In genomic region chr2:54927085-54927750, GRCh38 we compare ENCODE assay signal across 26 cellular contexts.
"Had no signal": no experiment of that assay in that cellular context is flagged by ENCODE, and none has a peak within 500 bp of the region (broad histone marks: within the 10 kb centered on the region; RNA-seq: fewer than 3 reads in every experiment).

No MANE protein-coding gene starts in this region.

- H3K27ac ChIP-seq: adrenal gland, body of pancreas, SJSA1 had no signal

- H3K4me1 ChIP-seq: adrenal gland, body of pancreas, breast epithelium, SJSA1 had no signal

- H3K9me3 ChIP-seq: adrenal gland, body of pancreas, breast epithelium, SJSA1, SK-N-SH had no signal

- H3K4me3 ChIP-seq: adrenal gland, body of pancreas, breast epithelium, SJSA1 had no signal

- DNase-seq: activated CD4-positive, alpha-beta T cell treated with anti-CD3 and anti-CD28 coated beads, Interleukin-2, amount 10 ng/mL, durations not matched to agents 24 days and 14 days; activated CD4-positive, alpha-beta T cell treated with anti-CD3 and anti-CD28 coated beads, Interleukin-2, amount 50 U/mL, for 48 hours; activated CD8-positive, alpha-beta memory T cell treated with anti-CD3 and anti-CD28 coated beads, Interleukin-2, amount 50 U/mL, for 4 hours; activated gamma-delta T cell treated with Interleukin-2 at 50 U/mL for 16 hours; activated naive CD4-positive, alpha-beta T cell treated with anti-CD3 and anti-CD28 coated beads for 36 hours; activated T-cell treated with anti-CD3 and anti-CD28 coated beads for 4 hours; activated T-cell treated with anti-CD3 and anti-CD28 coated beads, Interleukin-2, amount 50 U/mL, for 4 hours; adrenal gland; body of pancreas; Kasumi-1; KG1; MM.1S; MV-4-11; NCI-H1092; NCI-H187 treated with DMSO at 0.1 percent for 48 hours; NCI-H2081; NCI-H226; NCI-H446 treated with DMSO at 0.1 percent for 48 hours; NCI-H524; NCI-H69; SHP77 treated with DMSO at 0.1 percent for 48 hours; SK-N-SH had no signal

- H3K27me3 ChIP-seq: adrenal gland, body of pancreas, breast epithelium, SJSA1 had no signal

- H3K36me3 ChIP-seq: adrenal gland, breast epithelium, SJSA1 had no signal

- ATAC-seq: activated naive CD4-positive, alpha-beta T cell treated with anti-CD3 and anti-CD28 coated beads, Interleukin-2, amount 50 U/mL, for 72 hours; activated T-cell treated with anti-CD3 and anti-CD28 coated beads, Interleukin-2, amount 50 U/mL, for 4 hours; body of pancreas; Panc1 had no signal
